In the genomic region with DNA sequence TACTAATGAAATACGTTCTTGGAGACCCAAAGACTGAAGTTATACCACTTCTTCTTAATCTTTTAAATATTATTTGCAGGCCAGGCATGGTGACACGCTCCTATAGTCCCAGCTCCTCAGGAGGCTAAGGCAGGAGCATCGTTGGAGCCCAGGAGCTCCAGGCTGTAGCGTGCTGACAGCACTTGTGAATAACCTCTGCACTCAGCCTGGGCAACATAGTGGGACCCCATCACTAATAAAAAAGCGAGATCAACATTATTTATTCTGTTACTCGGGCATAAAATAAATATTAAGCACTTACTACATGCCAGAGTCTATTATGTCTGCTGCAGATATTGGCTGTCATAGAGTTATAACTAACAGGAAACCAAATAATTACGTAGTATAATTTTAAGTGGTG, we compare ENCODE assay signal across 1 cellular context.
TF ChIP-seq lines count a peak whose summit lies in the region.

No MANE protein-coding gene starts in this region.

TF ChIP-seq in endothelial cell of umbilical vein, 7 proteins besides CTCF, POLR2A, EP300 and RAD21:
- TF ChIP-seq, protein P1, sequence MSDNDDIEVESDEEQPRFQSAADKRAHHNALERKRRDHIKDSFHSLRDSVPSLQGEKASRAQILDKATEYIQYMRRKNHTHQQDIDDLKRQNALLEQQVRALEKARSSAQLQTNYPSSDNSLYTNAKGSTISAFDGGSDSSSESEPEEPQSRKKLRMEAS (IDR thresholded peaks at IDR 0.05; ENCODE audit: insufficient read depth, insufficient read length): no peak
- TF ChIP-seq MYC (IDR thresholded peaks at IDR 0.05; ENCODE audit: low read depth, low read length) (no peak), POLR2AphosphoS5 (IDR thresholded peaks at IDR 0.05; ENCODE audit: insufficient read depth, low read depth, low read length) (no peak), GATA2 (IDR thresholded peaks at IDR 0.05; ENCODE audit: insufficient read depth, insufficient read length, low read depth, low read length) (no peak), FOS (IDR thresholded peaks at IDR 0.05; ENCODE audit: borderline replicate concordance, insufficient read depth, low read length) (no peak), JUN (IDR thresholded peaks at IDR 0.05; ENCODE audit: borderline replicate concordance, insufficient read depth, insufficient read length, low read depth) (no peak), EZH2 (IDR thresholded peaks at IDR 0.05; ENCODE audit: borderline replicate concordance, low read depth, low read length, severe bottlenecking) (no peak)
